ENCODE assay signal across 9 cellular contexts in genomic region chr17:32551186-32551955, GRCh38.
DNase-seq lines count a peak whose midpoint lies in the region; ATAC-seq and TF ChIP-seq lines count a peak whose summit lies in the region.
"Had no signal": no experiment of that assay in that cellular context is flagged by ENCODE, and none has a peak within 500 bp of the region (broad histone marks: within the 10 kb centered on the region; RNA-seq: fewer than 3 reads in every experiment).

No MANE protein-coding gene starts in this region.

- H3K36me3 ChIP-seq in GM06990 (ENCODE audit: control insufficient read depth, insufficient read depth, low read length) (no peaks in the 10 kb centered on the region), RWPE2 (ENCODE audit: low read depth) (no peaks in the 10 kb centered on the region), tibial artery (peaks cover 0 to 5% (median 0%) of the 10 kb centered on the region in 3 donors)

- H3K27me3 ChIP-seq in GM06990 (replicated peaks; ENCODE audit: control insufficient read depth, insufficient read depth, low read length): no peaks in the 10 kb centered on the region
- no peaks in the 10 kb centered on the region for H3K27me3 ChIP-seq in RWPE2 (ENCODE audit: insufficient read depth, poor library complexity, severe bottlenecking)
- H3K27me3 ChIP-seq in tibial artery: no peaks in the 10 kb centered on the region

- DNase-seq in GM06990 (ENCODE audit: extremely low read depth, insufficient read length): peak; percentile 71
- DNase-seq in RWPE2 (ENCODE audit: low spot score): no peak
- DNase-seq in hepatic stellate cell (ENCODE audit: low spot score): peak; percentile 34
- no peak for DNase-seq in HuH-7 (ENCODE audit: low spot score)
- DNase-seq in C1 segment of cervical spinal cord (lab: John Stamatoyannopoulos, UW): no peak
- DNase-seq in tibial artery: no peak
- no peak for DNase-seq in DMS 273 (lab: John Stamatoyannopoulos, UW; ENCODE audit: unreplicated experiment)

- no peak for TF ChIP-seq CTCF in GM06990 (IDR thresholded peaks at IDR 0.05; ENCODE audit: insufficient read depth, low read length, poor library complexity, severe bottlenecking)
- no peak for TF ChIP-seq CTCF in RWPE2 (IDR thresholded peaks at IDR 0.05; ENCODE audit: poor library complexity, severe bottlenecking)
- TF ChIP-seq CTCF in tibial artery (IDR thresholded peaks at IDR 0.05): no peak

- H3K27ac ChIP-seq in RWPE2 (ENCODE audit: poor library complexity, severe bottlenecking) (peak overlapping the region; percentile 93), tibial artery (no peak overlapping the region)

- H3K4me3 ChIP-seq in GM06990 (replicated peaks; ENCODE audit: low read depth, low read length): no peak overlapping the region
- H3K4me3 ChIP-seq in RWPE2 (ENCODE audit: severe bottlenecking): peak overlapping the region; percentile 5
- H3K4me3 ChIP-seq in tibial artery: no peak overlapping the region

- intact Hi-C loops in tibial artery (cut with DNase I; ENCODE audit: low total_unique reads): no loop called here

- H3K9me3 ChIP-seq in RWPE2 (ENCODE audit: severe bottlenecking) (no peaks in the 10 kb centered on the region), tibial artery (no peaks in the 10 kb centered on the region)

- peaks cover 20% of the 10 kb centered on the region for H3K4me1 ChIP-seq in RWPE2 (ENCODE audit: insufficient read depth, poor library complexity, severe bottlenecking)
- peaks cover 0 to 5% (median 0%) of the 10 kb centered on the region in 4 donors for H3K4me1 ChIP-seq in tibial artery

- peak; percentile 60 for ATAC-seq in HG02642 (IDR thresholded peaks at IDR 0.05; ENCODE audit: poor library complexity, unreplicated experiment)
- ATAC-seq in RWPE2 (ENCODE audit: low read depth): peak; percentile 96
- ATAC-seq: sciatic nerve had no signal

Comparison
In these comparisons a context has a peak if more than half of its experiments do, and no peak if none do; other contexts are left out.
1. DNase-seq: peak in GM06990 (single experiment) and hepatic stellate cell (single experiment); none in RWPE2 (single experiment), HuH-7 (single experiment), C1 segment of cervical spinal cord (0 of 14), tibial artery (0 of 2) and DMS 273 (single experiment).